In the genomic region with DNA sequence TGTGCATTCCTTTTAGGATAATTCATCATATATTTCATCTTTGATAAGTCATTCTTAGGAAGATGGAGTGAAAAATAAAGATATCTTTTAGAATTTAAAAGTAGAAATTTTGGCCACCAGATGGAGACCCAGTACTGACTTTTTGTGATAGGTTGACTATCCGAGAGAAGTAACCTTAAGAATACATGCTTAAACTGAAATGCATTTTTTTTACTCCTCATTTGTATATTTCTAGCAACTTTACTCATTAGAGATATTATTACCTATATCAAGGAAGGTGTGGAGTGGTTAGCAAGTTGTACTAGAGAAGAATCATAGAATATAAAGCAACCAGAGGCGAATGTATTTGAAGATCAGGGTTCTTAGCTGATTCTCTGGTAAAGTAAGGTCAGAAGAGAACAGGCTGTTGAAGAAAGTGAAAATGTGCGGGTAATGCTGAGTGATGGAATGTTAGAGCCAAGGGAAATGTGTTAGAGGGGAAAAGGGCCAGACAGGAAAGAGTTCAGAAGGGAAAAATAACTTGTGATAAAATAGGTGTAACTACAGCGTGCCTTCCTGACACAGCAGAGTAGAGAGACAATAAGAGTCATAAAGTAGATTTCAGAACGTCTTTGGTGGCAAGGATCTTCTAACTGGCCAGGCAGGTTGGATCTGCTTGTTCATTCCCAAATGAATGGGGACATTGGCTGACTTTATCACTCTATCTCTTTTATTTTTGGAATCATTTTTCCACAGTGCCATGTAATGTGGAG, we compare ENCODE assay signal across 10 cellular contexts. TPM values are rescaled to one million over a fixed set of nuclear protein-coding genes. Genes with fewer than 3 reads are reported as not detected.
DNase-seq lines count a peak whose midpoint lies in the region; ATAC-seq, FAIRE-seq and TF ChIP-seq lines count a peak whose summit lies in the region.
"Had no signal": no experiment of that assay in that cellular context is flagged by ENCODE, and none has a peak within 500 bp of the region (broad histone marks: within the 10 kb centered on the region; RNA-seq: fewer than 3 reads in every experiment).

No MANE protein-coding gene starts in this region.

- H3K27ac ChIP-seq in dorsolateral prefrontal cortex, result peak overlapping the region in 53 of 59 donors; percentile 1 to 86 (median 62)

- H3K36me3 Mint-ChIP-seq in stimulated activated effector memory CD8-positive, alpha-beta T cell treated with anti-CD3 and anti-CD28 coated beads, Interleukin-12 subunit alpha, Interleukin-12 subunit beta, amount 100 ng/mL, for 72 hours, result no peaks in the 10 kb centered on the region

- no peak for TF ChIP-seq POLR2A in H54 (IDR thresholded peaks at IDR 0.05; ENCODE audit: low read depth, low read length)

- no peaks in the 10 kb centered on the region for H3K4me1 Mint-ChIP-seq in stimulated activated effector memory CD8-positive, alpha-beta T cell treated with anti-CD3 and anti-CD28 coated beads, Interleukin-12 subunit alpha, Interleukin-12 subunit beta, amount 100 ng/mL, for 72 hours

- H3K4me3 ChIP-seq in dorsolateral prefrontal cortex, result peak overlapping the region in 1 of 59 donors; percentile 2

- peaks cover 6% of the 10 kb centered on the region for H3K9me3 Mint-ChIP-seq in stimulated activated effector memory CD8-positive, alpha-beta T cell treated with anti-CD3 and anti-CD28 coated beads, Interleukin-12 subunit alpha, Interleukin-12 subunit beta, amount 100 ng/mL, for 72 hours

- FAIRE-seq in H54 (lab: Jason Lieb, UNC), result no peak

- intact Hi-C loops in dorsolateral prefrontal cortex (cut with DNase I), result loop anchor here in 1 of 2 donors (1.0 to 5.0 kb wide), 4 partner anchors 87 to 716 kb away; no protein-coding TSS in a partner anchor

- ATAC-seq in GM19035 (IDR thresholded peaks at IDR 0.05; ENCODE audit: unreplicated experiment), result no peak
- ATAC-seq in stimulated activated effector memory CD8-positive, alpha-beta T cell treated with anti-CD3 and anti-CD28 coated beads, Interleukin-12 subunit alpha, Interleukin-12 subunit beta, amount 100 ng/mL, for 72 hours, result no peak

- DNase-seq in Ammon's horn (ENCODE audit: low spot score), result peak; percentile 43
- DNase-seq in NCI-H2227 treated with DMSO at 0.1 percent for 48 hours (lab: John Stamatoyannopoulos, UW), result peak; percentile 31
- no peak for DNase-seq in dorsolateral prefrontal cortex
- DNase-seq in midbrain (lab: John Stamatoyannopoulos, UW), result peak; percentile 74
- no peak for DNase-seq in COLO829 (ENCODE audit: low spot score)
- DNase-seq in stimulated activated effector memory CD8-positive, alpha-beta T cell treated with anti-CD3 and anti-CD28 coated beads, Interleukin-12 subunit alpha, Interleukin-12 subunit beta, amount 100 ng/mL, for 72 hours (ENCODE audit: low spot score in 2 of 2), result no peak
- DNase-seq in H54 (ENCODE audit: insufficient read length, low spot score), result no peak
- DNase-seq: activated gamma-delta T cell treated with Interleukin-2 at 50 U/mL for 16 hours, DMS79 treated with DMSO at 0.1 percent for 48 hours had no signal

- peak; percentile 52 to 90 (median 74) for TF ChIP-seq CTCF in dorsolateral prefrontal cortex (IDR thresholded peaks at IDR 0.05 in 54 of 56, conservative IDR thresholded peaks at IDR 0.05 in 2 of 56; ENCODE audit: low read depth in 1 of 56, partially characterized antibody in 56 of 56)

- H3K27ac Mint-ChIP-seq in stimulated activated effector memory CD8-positive, alpha-beta T cell treated with anti-CD3 and anti-CD28 coated beads, Interleukin-12 subunit alpha, Interleukin-12 subunit beta, amount 100 ng/mL, for 72 hours, result no peak overlapping the region

- no peaks in the 10 kb centered on the region for H3K27me3 ChIP-seq in dorsolateral prefrontal cortex

- no peak overlapping the region for H3K4me3 Mint-ChIP-seq in stimulated activated effector memory CD8-positive, alpha-beta T cell treated with anti-CD3 and anti-CD28 coated beads, Interleukin-12 subunit alpha, Interleukin-12 subunit beta, amount 100 ng/mL, for 72 hours

RNA-seq across cellular contexts. Expression of a gene that starts 52.3 kb away (rescaled TPM):
- total RNA-seq in dorsolateral prefrontal cortex, result under 1 TPM in 20 of 120 experiments, not detected in 100; 0.07 to 0.19 (median 0.10) TPM

Comparison
In these comparisons a context has a peak if more than half of its experiments do, and no peak if none do; other contexts are left out.
1. DNase-seq: peak in Ammon's horn (single experiment), NCI-H2227 treated with DMSO at 0.1 percent for 48 hours (single experiment) and midbrain (single experiment); none in dorsolateral prefrontal cortex (0 of 10), COLO829 (single experiment), stimulated activated effector memory CD8-positive, alpha-beta T cell treated with anti-CD3 and anti-CD28 coated beads, Interleukin-12 subunit alpha, Interleukin-12 subunit beta, amount 100 ng/mL, for 72 hours (0 of 2) and H54 (single experiment).